Comparison of ENCODE assay signal across 19 cellular contexts in the genomic region with DNA sequence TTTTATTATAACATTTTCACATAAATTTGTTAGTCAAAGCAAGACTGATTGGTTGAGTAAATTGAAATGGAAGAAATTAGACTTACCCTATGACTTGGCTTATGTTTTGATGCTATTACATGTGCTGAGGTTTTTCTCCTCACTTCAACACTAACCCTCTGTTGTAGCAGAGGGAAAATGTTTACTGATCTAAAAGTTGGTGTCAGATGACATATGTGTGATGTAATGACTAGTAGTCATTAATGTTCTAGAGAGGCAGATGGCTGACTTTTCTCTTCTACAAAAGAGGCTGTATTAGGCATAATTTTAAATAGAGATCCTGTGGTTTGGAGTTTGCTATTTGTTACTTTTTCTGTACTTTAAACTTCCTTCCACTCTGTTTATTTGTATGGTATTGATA.
DNase-seq lines count a peak whose midpoint lies in the region; ATAC-seq, FAIRE-seq and TF ChIP-seq lines count a peak whose summit lies in the region.
"Had no signal": no experiment of that assay in that cellular context is flagged by ENCODE, and none has a peak within 500 bp of the region (broad histone marks: within the 10 kb centered on the region; RNA-seq: fewer than 3 reads in every experiment).

No MANE protein-coding gene starts in this region.

- H3K36me3 ChIP-seq in bronchial epithelial cell (ENCODE audit: control insufficient read depth, insufficient read depth, low read length) (no peaks in the 10 kb centered on the region), lower lobe of right lung (no peaks in the 10 kb centered on the region)
- H3K36me3 ChIP-seq: right atrium auricular region, SJCRH30 had no signal

- no peak for FAIRE-seq in bronchial epithelial cell (lab: Jason Lieb, UNC)

- no peak for TF ChIP-seq POLR2A in GM18505 (IDR thresholded peaks at IDR 0.05; ENCODE audit: borderline replicate concordance, extremely low read depth, insufficient read depth, insufficient read length)

- no peak for TF ChIP-seq CTCF in bronchial epithelial cell (IDR thresholded peaks at IDR 0.05; ENCODE audit: insufficient read depth, low read length, severe bottlenecking)
- no peak for TF ChIP-seq CTCF in dorsolateral prefrontal cortex (IDR thresholded peaks at IDR 0.05 in 54 of 56, conservative IDR thresholded peaks at IDR 0.05 in 2 of 56; ENCODE audit: low read depth in 1 of 56, partially characterized antibody in 56 of 56)
- TF ChIP-seq CTCF in lower lobe of right lung (IDR thresholded peaks at IDR 0.05) = no peak

- intact Hi-C loops in dorsolateral prefrontal cortex (cut with DNase I) (no loop called here), lower lobe of right lung (cut with DNase I) (no loop called here)

- H3K9me3 ChIP-seq in lower lobe of right lung = no peaks in the 10 kb centered on the region
- H3K9me3 ChIP-seq: right atrium auricular region, SJCRH30, tibial artery had no signal

- H3K27me3 ChIP-seq in bronchial epithelial cell (ENCODE audit: control insufficient read depth, insufficient read depth, low read length) (no peaks in the 10 kb centered on the region), dorsolateral prefrontal cortex (no peaks in the 10 kb centered on the region), lower lobe of right lung (ENCODE audit: low read depth) (no peaks in the 10 kb centered on the region)
- H3K27me3 ChIP-seq: right atrium auricular region, SJCRH30, tibial artery had no signal

- ATAC-seq in GM18505 (IDR thresholded peaks at IDR 0.05; ENCODE audit: unreplicated experiment) (no peak), GM21825 (IDR thresholded peaks at IDR 0.05; ENCODE audit: unreplicated experiment) (no peak), lower lobe of right lung (no peak)
- ATAC-seq: left lobe of liver had no signal

- peak; percentile 84 for DNase-seq in DMS 273 treated with DMSO at 0.1 percent for 48 hours (lab: John Stamatoyannopoulos, UW)
- DNase-seq in LHCN-M2 (ENCODE audit: low read depth) = peak; percentile 45
- peak; percentile 92 for DNase-seq in NCI-H2171 treated with DMSO at 0.1 percent for 48 hours (lab: John Stamatoyannopoulos, UW)
- peak; percentile 2 for DNase-seq in bronchial epithelial cell (ENCODE audit: low read depth)
- no peak for DNase-seq in dorsolateral prefrontal cortex
- no peak for DNase-seq in lower lobe of right lung
- DNase-seq: activated naive CD8-positive, alpha-beta T cell treated with anti-CD3 and anti-CD28 coated beads for 36 hours; C1 segment of cervical spinal cord; occipital lobe; OCI-M1; stimulated activated naive CD4-positive, alpha-beta T cell; tibial artery had no signal

- H3K27ac ChIP-seq in dorsolateral prefrontal cortex (no peak overlapping the region), lower lobe of right lung (no peak overlapping the region)
- H3K27ac ChIP-seq: coronary artery, HL-60, right atrium auricular region, SJCRH30, tibial artery had no signal

- H3K4me3 ChIP-seq in bronchial epithelial cell (ENCODE audit: low read depth, low read length) (no peak overlapping the region), dorsolateral prefrontal cortex (no peak overlapping the region), lower lobe of right lung (no peak overlapping the region)
- H3K4me3 ChIP-seq: coronary artery, right atrium auricular region, SJCRH30, tibial artery had no signal

- no peaks in the 10 kb centered on the region for H3K4me1 ChIP-seq in lower lobe of right lung
- H3K4me1 ChIP-seq: right atrium auricular region, tibial artery had no signal

Comparison
In these comparisons a context has a peak if more than half of its experiments do, and no peak if none do; other contexts are left out.
1. DNase-seq: peak in DMS 273 treated with DMSO at 0.1 percent for 48 hours (single experiment), LHCN-M2 (single experiment), NCI-H2171 treated with DMSO at 0.1 percent for 48 hours (single experiment) and bronchial epithelial cell (single experiment); none in dorsolateral prefrontal cortex (0 of 10) and lower lobe of right lung (single experiment).